ENCODE assay signal across 22 cellular contexts in the genomic region with DNA sequence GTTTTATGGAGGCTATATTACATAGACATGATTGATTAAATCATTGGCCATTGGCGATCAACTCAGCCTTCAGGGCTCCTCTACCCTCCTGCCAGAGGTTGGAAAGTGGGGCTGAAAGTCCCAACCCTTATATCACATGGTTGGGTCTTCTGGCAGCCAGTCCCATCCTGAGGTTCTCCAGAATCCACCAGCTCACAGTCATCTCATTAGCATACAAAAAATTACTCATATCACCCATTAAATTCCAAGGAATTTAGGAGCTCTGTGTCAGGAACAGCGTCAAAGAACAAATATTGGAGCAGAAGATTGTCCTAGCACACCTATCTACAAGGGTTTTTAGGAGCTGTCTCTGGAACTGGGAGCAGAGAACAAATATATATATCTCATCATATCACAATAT.
"Had no signal": no experiment of that assay in that cellular context is flagged by ENCODE, and none has a peak within 500 bp of the region (broad histone marks: within the 10 kb centered on the region; RNA-seq: fewer than 3 reads in every experiment).

No MANE protein-coding gene starts in this region.

- H3K36me3 ChIP-seq: esophagus muscularis mucosa, left ventricle myocardium inferior, lower lobe of right lung, neural progenitor cell, pancreas, stomach had no signal

- H3K9me3 ChIP-seq: esophagus muscularis mucosa, lower lobe of right lung, pancreas, stomach had no signal

- H3K27me3 ChIP-seq: neural progenitor cell, pancreas, stomach had no signal

- H3K4me3 Mint-ChIP-seq: dendritic cell treated with granulocyte-macrophage colony-stimulating factor and Interleukin-4, amounts not matched to agents 40 ng/mL and 50 ng/mL, for 4 days; effector memory CD8-positive, alpha-beta T cell; immature natural killer cell; memory B cell; natural killer cell treated with Interleukin-12 subunit alpha and Interleukin-12 subunit beta and Interleukin-15 and Interleukin-18, amount 100 ng/mL, for 72 hours; neural progenitor cell had no signal

- DNase-seq: effector memory CD8-positive, alpha-beta T cell; immature natural killer cell; kidney; left cardiac atrium; left ventricle myocardium inferior; lower lobe of right lung; midbrain; nucleus accumbens; pancreas; right cardiac atrium; small intestine; stimulated activated CD4-positive, alpha-beta T cell treated with anti-CD3 and anti-CD28 coated beads, Interleukin-12 subunit alpha, Interleukin-12 subunit beta, amount 100 ng/mL, for 4 hours; stimulated activated naive CD4-positive, alpha-beta T cell; stomach; substantia nigra had no signal

- H3K9me3 Mint-ChIP-seq: dendritic cell treated with granulocyte-macrophage colony-stimulating factor and Interleukin-4, amounts not matched to agents 40 ng/mL and 50 ng/mL, for 4 days; effector memory CD8-positive, alpha-beta T cell; immature natural killer cell; memory B cell; natural killer cell treated with Interleukin-12 subunit alpha and Interleukin-12 subunit beta and Interleukin-15 and Interleukin-18, amount 100 ng/mL, for 72 hours had no signal

- H3K4me3 ChIP-seq: esophagus muscularis mucosa, left ventricle myocardium inferior, lower lobe of right lung, neural progenitor cell, pancreas, stomach had no signal

- H3K4me1 ChIP-seq: esophagus muscularis mucosa, left ventricle myocardium inferior, lower lobe of right lung, pancreas had no signal

- H3K27ac ChIP-seq: epithelial cell of prostate, esophagus muscularis mucosa, left ventricle myocardium inferior, lower lobe of right lung, neural progenitor cell, pancreas, stomach had no signal

- H3K27ac Mint-ChIP-seq: dendritic cell treated with granulocyte-macrophage colony-stimulating factor and Interleukin-4, amounts not matched to agents 40 ng/mL and 50 ng/mL, for 4 days; effector memory CD8-positive, alpha-beta T cell; immature natural killer cell; memory B cell; natural killer cell treated with Interleukin-12 subunit alpha and Interleukin-12 subunit beta and Interleukin-15 and Interleukin-18, amount 100 ng/mL, for 72 hours; neural progenitor cell; progenitor cell of endocrine pancreas had no signal

- H3K4me1 Mint-ChIP-seq: immature natural killer cell, memory B cell, neural progenitor cell had no signal

- H3K27me3 Mint-ChIP-seq: dendritic cell treated with granulocyte-macrophage colony-stimulating factor and Interleukin-4, amounts not matched to agents 40 ng/mL and 50 ng/mL, for 4 days; progenitor cell of endocrine pancreas had no signal

- ATAC-seq: effector memory CD8-positive, alpha-beta T cell; left cardiac atrium; lower lobe of right lung; natural killer cell treated with Interleukin-12 subunit alpha and Interleukin-12 subunit beta and Interleukin-15 and Interleukin-18, amount 100 ng/mL, for 72 hours; pancreas; right cardiac atrium had no signal

- H3K36me3 Mint-ChIP-seq: immature natural killer cell; memory B cell; natural killer cell treated with Interleukin-12 subunit alpha and Interleukin-12 subunit beta and Interleukin-15 and Interleukin-18, amount 100 ng/mL, for 72 hours had no signal
